1 cellular context compared by ENCODE assay signal in the genomic region with DNA sequence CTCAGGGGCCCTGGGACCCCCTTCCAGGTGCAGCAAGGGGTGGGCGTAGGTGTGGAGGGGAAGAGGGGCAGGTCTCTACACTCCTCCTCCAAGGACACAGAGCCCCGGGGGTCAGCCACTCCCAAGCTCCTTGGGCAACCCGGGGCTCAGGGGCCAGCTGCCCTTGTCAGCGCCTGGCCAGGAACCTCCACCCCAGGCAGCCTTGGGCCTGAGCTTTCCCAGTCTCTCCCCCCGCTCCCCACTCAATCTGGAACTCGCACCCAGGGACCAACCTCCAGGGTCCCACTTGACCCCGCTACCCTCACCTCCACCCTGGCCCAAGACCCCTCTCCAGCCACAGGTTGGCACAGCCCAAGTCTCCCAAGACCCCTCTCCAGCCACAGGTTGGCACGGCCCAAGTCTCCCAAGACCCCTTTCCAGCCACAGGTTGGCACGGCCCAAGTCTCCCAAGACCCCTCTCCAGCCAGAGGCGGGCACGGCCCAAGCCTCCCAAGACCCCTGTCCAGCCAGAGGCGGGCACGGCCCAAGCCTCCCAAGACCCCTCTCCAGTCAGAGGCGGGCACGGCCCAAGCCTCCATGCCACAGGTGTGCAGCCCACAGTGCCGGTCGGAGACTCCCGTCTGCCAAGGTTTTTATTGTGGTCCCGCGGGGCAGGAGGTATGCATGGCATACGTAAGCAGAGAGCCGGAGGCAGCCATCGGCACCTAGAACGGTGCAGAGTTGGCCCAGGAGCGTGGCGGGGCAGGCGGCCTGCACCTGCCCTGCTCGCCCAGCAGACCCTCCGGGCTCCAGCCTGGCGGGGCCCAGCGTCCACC.
TF ChIP-seq lines count a peak whose summit lies in the region.

No MANE protein-coding gene starts in this region.

TF ChIP-seq in IMR-90, 13 proteins besides CTCF, POLR2A, EP300 and RAD21 (continued from another document):
- TF ChIP-seq, protein P1, sequence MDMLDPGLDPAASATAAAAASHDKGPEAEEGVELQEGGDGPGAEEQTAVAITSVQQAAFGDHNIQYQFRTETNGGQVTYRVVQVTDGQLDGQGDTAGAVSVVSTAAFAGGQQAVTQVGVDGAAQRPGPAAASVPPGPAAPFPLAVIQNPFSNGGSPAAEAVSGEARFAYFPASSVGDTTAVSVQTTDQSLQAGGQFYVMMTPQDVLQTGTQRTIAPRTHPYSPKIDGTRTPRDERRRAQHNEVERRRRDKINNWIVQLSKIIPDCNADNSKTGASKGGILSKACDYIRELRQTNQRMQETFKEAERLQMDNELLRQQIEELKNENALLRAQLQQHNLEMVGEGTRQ (IDR thresholded peaks at IDR 0.05; ENCODE audit: low read depth, low read length): no peak
- TF ChIP-seq BHLHE40 (IDR thresholded peaks at IDR 0.05; ENCODE audit: low read depth, low read length) (no peak), FOS (IDR thresholded peaks at IDR 0.05; ENCODE audit: low read depth, low read length) (no peak), MAFK (IDR thresholded peaks at IDR 0.05; ENCODE audit: low read depth, low read length) (no peak), RFX5 (IDR thresholded peaks at IDR 0.05; ENCODE audit: low read depth, low read length) (no peak)
TF ChIP-seq in IMR-90: peak in this region for 0.
